ENCODE assay signal across 31 cellular contexts in the genomic region with DNA sequence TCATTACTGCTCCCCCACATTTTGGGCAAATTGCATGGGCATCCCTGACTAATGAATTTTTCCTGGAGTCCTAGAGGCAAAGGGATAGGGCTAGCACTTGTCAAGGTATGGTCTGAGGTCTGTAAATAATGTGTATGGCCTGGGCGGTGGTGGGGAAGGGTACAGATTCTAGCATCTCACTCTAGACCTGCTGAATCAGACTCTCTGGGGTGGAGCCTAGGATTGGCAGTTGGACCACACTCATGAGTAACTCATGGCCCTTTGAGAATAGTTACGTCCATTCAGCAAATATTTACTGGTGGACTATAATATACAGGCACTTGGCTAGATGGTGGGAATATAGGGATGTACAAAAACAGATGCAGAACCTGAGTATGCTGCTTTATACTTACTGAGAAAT.
"Had no signal": no experiment of that assay in that cellular context is flagged by ENCODE, and none has a peak within 500 bp of the region (broad histone marks: within the 10 kb centered on the region; RNA-seq: fewer than 3 reads in every experiment).

No MANE protein-coding gene starts in this region.

- H3K27me3 ChIP-seq: ascending aorta, body of pancreas had no signal

- DNase-seq: activated B cell treated with CpG ODN at 0.5 μM for 24 hours; activated CD4-positive, alpha-beta T cell treated with anti-CD3 and anti-CD28 coated beads for 1 hour; activated CD4-positive, alpha-beta T cell treated with anti-CD3 and anti-CD28 coated beads, Interleukin-2, amount 10 ng/mL, durations not matched to agents 24 days and 14 days; activated CD4-positive, alpha-beta T cell treated with anti-CD3 and anti-CD28 coated beads, Interleukin-2, amount 50 U/mL, for 48 hours; activated CD8-positive, alpha-beta memory T cell treated with anti-CD3 and anti-CD28 coated beads for 24 hours; activated effector memory CD4-positive, alpha-beta T cell treated with anti-CD3 and anti-CD28 coated beads, Interleukin-2, amount 50 U/mL, for 16 hours; activated naive CD4-positive, alpha-beta T cell treated with Interleukin-2 at 50 U/mL for 16 hours; activated naive CD8-positive, alpha-beta T cell treated with anti-CD3 and anti-CD28 coated beads, Interleukin-2, amount 50 U/mL, for 24 hours; activated T-cell treated with anti-CD3 and anti-CD28 coated beads, Interleukin-2, amount 50 U/mL, for 4 hours; amniotic stem cell; body of pancreas; KG1; MV-4-11; NCI-H1092 treated with DMSO at 0.1 percent for 48 hours; NCI-H1417 treated with DMSO at 0.1 percent for 48 hours; NCI-H1694; NCI-H2029; NCI-H345; NCI-H510A; NCI-H526 treated with DMSO at 0.1 percent for 48 hours; NCI-H82; NK-92 treated with Interleukin-12 subunit alpha and Interleukin-12 subunit beta, amount 100 ng/mL, for 24 hours; OCI-M1; SIG-M5; T-cell; T-helper 2 cell; T1000 had no signal

- H3K4me1 ChIP-seq: ascending aorta, body of pancreas had no signal

- ATAC-seq: activated naive CD4-positive, alpha-beta T cell treated with anti-CD3 and anti-CD28 coated beads, Interleukin-2, amount 50 U/mL, for 72 hours; activated naive CD8-positive, alpha-beta T cell treated with anti-CD3 and anti-CD28 coated beads, Interleukin-2, amount 50 U/mL, for 24 hours; activated T-cell treated with anti-CD3 and anti-CD28 coated beads, Interleukin-2, amount 50 U/mL, for 4 hours; body of pancreas; Panc1; T-cell had no signal

- H3K27ac ChIP-seq: ascending aorta, body of pancreas, RWPE1 had no signal

- H3K36me3 ChIP-seq: ascending aorta had no signal

- H3K4me3 ChIP-seq: ascending aorta, body of pancreas had no signal

- H3K9me3 ChIP-seq: ascending aorta, body of pancreas had no signal
